Comparison of ENCODE assay signal across 1 cellular context in the genomic region with DNA sequence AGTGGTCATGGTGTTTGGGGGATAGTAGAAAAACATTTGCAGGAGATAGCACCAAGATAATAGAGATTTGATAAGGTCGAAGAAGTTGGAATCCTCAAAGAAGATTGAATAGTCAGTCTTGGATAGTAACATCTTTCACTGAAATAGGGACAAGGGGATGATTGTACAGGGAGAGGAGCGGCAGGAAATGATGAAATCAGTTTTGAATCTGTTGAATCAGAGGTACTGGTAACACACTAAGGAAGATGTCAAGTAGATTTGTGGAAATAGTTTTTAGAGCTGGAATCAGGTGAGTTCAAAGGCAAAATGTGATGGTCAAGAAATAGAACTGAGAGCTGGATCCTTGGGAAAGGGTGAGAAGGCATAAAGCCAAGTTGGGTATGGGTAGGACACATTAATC.
TF ChIP-seq lines count a peak whose summit lies in the region.

No MANE protein-coding gene starts in this region.

TF ChIP-seq in K562, 482 proteins besides CTCF, POLR2A, EP300 and RAD21:
- TF ChIP-seq DMBX1 (CRISPR knock-in tag; IDR thresholded peaks at IDR 0.05; ENCODE audit: borderline replicate concordance) = 0 out of 2 replicates have a peak, but pooled peaks have one; percentile 51
- no peak for TF ChIP-seq C11orf30 (IDR thresholded peaks at IDR 0.05; ENCODE audit: low read depth)
- TF ChIP-seq SRSF3 (IDR thresholded peaks at IDR 0.05; ENCODE audit: insufficient read depth, low read length) = no peak
- no peak for TF ChIP-seq ZNF398 (CRISPR knock-in tag; IDR thresholded peaks at IDR 0.05)
- peak; percentile 13; the same call in 1 of the 2 replicates for TF ChIP-seq ZNF175 (CRISPR knock-in tag; IDR thresholded peaks at IDR 0.05; ENCODE audit: low read depth)
- TF ChIP-seq ZC3H11A (IDR thresholded peaks at IDR 0.05; ENCODE audit: low read depth, low read length) = no peak
- TF ChIP-seq GABPA (tag; conservative IDR thresholded peaks at IDR 0.05; ENCODE audit: low read depth) = peak; percentile 53
- no peak for TF ChIP-seq SMC3 (conservative IDR thresholded peaks at IDR 0.05; ENCODE audit: insufficient read depth, low read depth, low read length)
- no peak for TF ChIP-seq L3MBTL2 (IDR thresholded peaks at IDR 0.05)
- no peak for TF ChIP-seq CBX5 (IDR thresholded peaks at IDR 0.05; ENCODE audit: borderline replicate concordance, low read depth)
- TF ChIP-seq HBP1 (CRISPR knock-in tag; IDR thresholded peaks at IDR 0.05) = no peak
- TF ChIP-seq CEBPG (CRISPR knock-in tag; IDR thresholded peaks at IDR 0.05) = no peak
- peak in 1 of 2 experiments; percentile 79; a peak in 2 of 4 replicates for TF ChIP-seq CEBPG (tag; conservative IDR thresholded peaks at IDR 0.05 in 1 of 2, IDR thresholded peaks at IDR 0.05 in 1 of 2)
- TF ChIP-seq FOS (IDR thresholded peaks at IDR 0.05; ENCODE audit: extremely low read depth, insufficient read length) = no peak
- peak; percentile 24; the same call in 1 of the 2 replicates for TF ChIP-seq ATF3 (IDR thresholded peaks at IDR 0.05)
- TF ChIP-seq ATF3 (CRISPR knock-in tag; conservative IDR thresholded peaks at IDR 0.05) = no peak
- TF ChIP-seq, protein P1, sequence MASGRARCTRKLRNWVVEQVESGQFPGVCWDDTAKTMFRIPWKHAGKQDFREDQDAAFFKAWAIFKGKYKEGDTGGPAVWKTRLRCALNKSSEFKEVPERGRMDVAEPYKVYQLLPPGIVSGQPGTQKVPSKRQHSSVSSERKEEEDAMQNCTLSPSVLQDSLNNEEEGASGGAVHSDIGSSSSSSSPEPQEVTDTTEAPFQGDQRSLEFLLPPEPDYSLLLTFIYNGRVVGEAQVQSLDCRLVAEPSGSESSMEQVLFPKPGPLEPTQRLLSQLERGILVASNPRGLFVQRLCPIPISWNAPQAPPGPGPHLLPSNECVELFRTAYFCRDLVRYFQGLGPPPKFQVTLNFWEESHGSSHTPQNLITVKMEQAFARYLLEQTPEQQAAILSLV (tag; IDR thresholded peaks at IDR 0.05) = no peak
- TF ChIP-seq ZNF134 (CRISPR knock-in tag; conservative IDR thresholded peaks at IDR 0.05) = no peak
- TF ChIP-seq ZNF699 (CRISPR knock-in tag; IDR thresholded peaks at IDR 0.05; ENCODE audit: insufficient replicate concordance) = no peak
- peak; percentile 17 for TF ChIP-seq POLR2B (IDR thresholded peaks at IDR 0.05; ENCODE audit: low read depth, partially characterized antibody)
- no peak for TF ChIP-seq HNRNPL (IDR thresholded peaks at IDR 0.05; ENCODE audit: low read depth, low read length)
